12 cellular contexts compared by ENCODE assay signal in genomic region chr17:75273968-75274708, GRCh38. TPM values are rescaled to one million over a fixed set of nuclear protein-coding genes. Genes with fewer than 3 reads are reported as not detected.
DNase-seq lines count a peak whose midpoint lies in the region; ATAC-seq lines count a peak whose summit lies in the region.
"Had no signal": no experiment of that assay in that cellular context is flagged by ENCODE, and none has a peak within 500 bp of the region (broad histone marks: within the 10 kb centered on the region; RNA-seq: fewer than 3 reads in every experiment).

No MANE protein-coding gene starts in this region.

- H3K9me3 ChIP-seq in CD8-positive, alpha-beta memory T cell (ENCODE audit: low read length), result no peaks in the 10 kb centered on the region
- H3K9me3 ChIP-seq in naive thymus-derived CD4-positive, alpha-beta T cell (ENCODE audit: control insufficient read depth in 2 of 3, low read length in 3 of 3), result no peaks in the 10 kb centered on the region
- H3K9me3 ChIP-seq: body of pancreas, gastrocnemius medialis had no signal

- POLR2A ChIA-PET in CD8-positive, alpha-beta memory T cell (lab: Charles Lee), result no interaction called here
- POLR2A ChIA-PET in naive thymus-derived CD4-positive, alpha-beta T cell (lab: Charles Lee), result interaction anchor here (0.9 to 7.2 kb wide), 3 partner anchors 13 to 71 kb away, joined by 3 to 132 read pairs (median 73); partner anchors contain the start of genes GGA3, MRPS7 and SLC25A19

- CTCF ChIA-PET in CD8-positive, alpha-beta memory T cell (lab: Charles Lee), result interaction anchor here (0.9 to 4.6 kb wide), 3 partner anchors 15 to 48 kb away, joined by 3 to 66 read pairs (median 7); partner anchors contain the start of gene SLC25A19
- CTCF ChIA-PET in naive thymus-derived CD4-positive, alpha-beta T cell (lab: Charles Lee), result interaction anchor here (0.6 to 0.7 kb wide), 3 partner anchors 16 to 349 kb away, joined by 3 to 4 read pairs (median 3); no protein-coding TSS in a partner anchor

- no peak for ATAC-seq in naive thymus-derived CD4-positive, alpha-beta T cell
- ATAC-seq in HG02678 (IDR thresholded peaks at IDR 0.05; ENCODE audit: unreplicated experiment), result no peak
- ATAC-seq: body of pancreas, gastrocnemius medialis had no signal

- H3K4me3 Mint-ChIP-seq in CD8-positive, alpha-beta memory T cell, result peak overlapping the region in 4 of 7 donors; percentile 34 to 54 (median 37)
- H3K4me3 Mint-ChIP-seq in naive thymus-derived CD4-positive, alpha-beta T cell, result peak overlapping the region in 7 of 10 donors; percentile 9 to 87 (median 54)

- no peaks in the 10 kb centered on the region for H3K36me3 ChIP-seq in CD8-positive, alpha-beta memory T cell (ENCODE audit: insufficient read depth, low read length)
- peaks cover 0 to 5% (median 0%) of the 10 kb centered on the region in 3 experiments for H3K36me3 ChIP-seq in naive thymus-derived CD4-positive, alpha-beta T cell (ENCODE audit: control insufficient read depth in 2 of 3, insufficient read depth in 3 of 3, low read length in 3 of 3)
- H3K36me3 ChIP-seq: gastrocnemius medialis had no signal

- H3K4me1 ChIP-seq in CD8-positive, alpha-beta memory T cell (ENCODE audit: insufficient read depth, low read length), result peaks cover 19% of the 10 kb centered on the region
- H3K4me1 ChIP-seq in naive thymus-derived CD4-positive, alpha-beta T cell (ENCODE audit: control insufficient read depth in 2 of 2, insufficient read depth in 2 of 2, low read length in 2 of 2), result peaks cover 15 to 24% of the 10 kb centered on the region in 2 donors

- H3K27me3 ChIP-seq in CD8-positive, alpha-beta memory T cell (ENCODE audit: insufficient read depth, low read length, poor library complexity, severe bottlenecking), result no peaks in the 10 kb centered on the region
- no peaks in the 10 kb centered on the region for H3K27me3 ChIP-seq in naive thymus-derived CD4-positive, alpha-beta T cell (ENCODE audit: control insufficient read depth in 2 of 2, insufficient read depth in 2 of 2, low read length in 2 of 2)
- H3K27me3 ChIP-seq: body of pancreas, gastrocnemius medialis had no signal

- DNase-seq in CD8-positive, alpha-beta memory T cell, result peak in 1 of 5 donors; percentile 15
- DNase-seq in HT1080 (ENCODE audit: low read depth) (peak; percentile 50), astrocyte of the hippocampus (ENCODE audit: low read depth, low spot score) (peak; percentile 47), posterior cingulate gyrus (no peak), mesenteric fat pad (ENCODE audit: low spot score) (no peak), posterior vena cava (ENCODE audit: low spot score) (no peak)
- DNase-seq in naive thymus-derived CD4-positive, alpha-beta T cell, result no peak
- DNase-seq: body of pancreas, gastrocnemius medialis, NCI-H1930, RPMI8226 had no signal

- H3K36me3 Mint-ChIP-seq in CD8-positive, alpha-beta memory T cell, result peaks cover 0 to 27% (median 5%) of the 10 kb centered on the region in 3 donors
- H3K36me3 Mint-ChIP-seq in naive thymus-derived CD4-positive, alpha-beta T cell, result peaks cover 0 to 9% (median 0%) of the 10 kb centered on the region in 5 donors

- no peak overlapping the region for H3K27ac ChIP-seq in CD8-positive, alpha-beta memory T cell (ENCODE audit: low read depth, low read length)
- H3K27ac ChIP-seq in naive thymus-derived CD4-positive, alpha-beta T cell (ENCODE audit: low read depth, low read length), result no peak overlapping the region
- H3K27ac ChIP-seq: body of pancreas, gastrocnemius medialis had no signal

- intact Hi-C loops in naive thymus-derived CD4-positive, alpha-beta T cell (cut with micrococcal nuclease), result loop anchor here (5.0 to 10.0 kb wide), 2 partner anchors 243 to 701 kb away; partner anchors contain the start of genes ACOX1 (in 1 of the 2), CASKIN2 (in 1 of the 2), TEN1 (in 1 of the 2) and TSEN54 (in 1 of the 2)
- intact Hi-C loops in posterior cingulate gyrus (cut with DNase I) (loop anchor here (5.0 kb wide), 1 partner anchor 133 kb away; the partner anchor contains the start of gene GRB2), posterior vena cava (cut with DNase I) (no loop called here)

- H3K4me3 ChIP-seq in CD8-positive, alpha-beta memory T cell (ENCODE audit: low read length), result no peak overlapping the region
- H3K4me3 ChIP-seq in naive thymus-derived CD4-positive, alpha-beta T cell (ENCODE audit: low read length), result no peak overlapping the region
- H3K4me3 ChIP-seq: body of pancreas, gastrocnemius medialis had no signal

- peak overlapping the region; percentile 14 to 87 (median 57) for H3K27ac Mint-ChIP-seq in CD8-positive, alpha-beta memory T cell
- peak overlapping the region in 7 of 9 donors; percentile 22 to 81 (median 67) for H3K27ac Mint-ChIP-seq in naive thymus-derived CD4-positive, alpha-beta T cell

- peaks cover 0 to 2% (median 0%) of the 10 kb centered on the region in 5 donors for H3K9me3 Mint-ChIP-seq in CD8-positive, alpha-beta memory T cell
- H3K9me3 Mint-ChIP-seq in naive thymus-derived CD4-positive, alpha-beta T cell, result no peaks in the 10 kb centered on the region

- H3K27me3 Mint-ChIP-seq in CD8-positive, alpha-beta memory T cell, result no peaks in the 10 kb centered on the region
- H3K27me3 Mint-ChIP-seq in naive thymus-derived CD4-positive, alpha-beta T cell, result no peaks in the 10 kb centered on the region

- H3K4me1 Mint-ChIP-seq in CD8-positive, alpha-beta memory T cell, result peaks cover 18 to 32% (median 20%) of the 10 kb centered on the region in 3 donors
- peaks cover 5 to 38% (median 28%) of the 10 kb centered on the region in 7 donors for H3K4me1 Mint-ChIP-seq in naive thymus-derived CD4-positive, alpha-beta T cell

RNA-seq across cellular contexts. Expression of gene MIF4GD, which starts 3.1 kb away (rescaled TPM):
- 10 to 100 TPM; 38.5 to 40.4 TPM for total RNA-seq in CD8-positive, alpha-beta memory T cell
- 108 TPM for polyA plus RNA-seq in CD8-positive, alpha-beta memory T cell
- total RNA-seq in HT1080 (2014; rRNA removed; shearing (Covaris generic)), result 13.1 and 20.7 TPM in 2 replicates
- polyA plus RNA-seq in HT1080 (2015; cell fraction: cytosol; rRNA removed), result 25.8 and 26.6 TPM in 2 replicates
- polyA plus RNA-seq in HT1080 (2015; cell fraction: nucleus; rRNA removed), result 17.2 TPM in 2 replicates
- total RNA-seq in naive thymus-derived CD4-positive, alpha-beta T cell, result 10 to 100 TPM; 26.9 to 39.4 (median 36.0) TPM
- polyA plus RNA-seq in naive thymus-derived CD4-positive, alpha-beta T cell, result 10 to 100 TPM; 84.3 to 90.0 TPM
- total RNA-seq in mesenteric fat pad (15.5 TPM), posterior vena cava (10 to 100 TPM; 25.2 to 27.3 TPM)

RNA-seq across cellular contexts. Expression of gene MRPS7, which starts 12.5 kb away (rescaled TPM):
- 100 to 1,000 TPM; 101 to 102 TPM for total RNA-seq in CD8-positive, alpha-beta memory T cell
- polyA plus RNA-seq in CD8-positive, alpha-beta memory T cell, result 123 TPM
- 123 and 139 TPM in 2 replicates for total RNA-seq in HT1080 (2014; rRNA removed; shearing (Covaris generic))
- 47.5 and 57.2 TPM in 2 replicates for polyA plus RNA-seq in HT1080 (2015; cell fraction: cytosol; rRNA removed)
- 39.8 and 44.4 TPM in 2 replicates for polyA plus RNA-seq in HT1080 (2015; cell fraction: nucleus; rRNA removed)
- total RNA-seq in naive thymus-derived CD4-positive, alpha-beta T cell, result 10 to 100 TPM; 29.2 to 70.1 (median 34.4) TPM
- polyA plus RNA-seq in naive thymus-derived CD4-positive, alpha-beta T cell, result 100 to 1,000 TPM; 129 to 135 TPM
- total RNA-seq in mesenteric fat pad, result 45.7 TPM
- total RNA-seq in posterior vena cava, result 10 to 100 TPM; 25.0 to 30.9 TPM

RNA-seq across cellular contexts. Expression of gene GGA3, which starts 12.7 kb away (rescaled TPM):
- 10 to 100 TPM; 73.2 to 75.1 TPM for total RNA-seq in CD8-positive, alpha-beta memory T cell
- polyA plus RNA-seq in CD8-positive, alpha-beta memory T cell, result 17.6 TPM
- total RNA-seq in HT1080 (2014; rRNA removed; shearing (Covaris generic)), result 14.9 and 15.4 TPM in 2 replicates
- polyA plus RNA-seq in HT1080 (2015; cell fraction: cytosol; rRNA removed), result 17.3 and 19.1 TPM in 2 replicates
- 77.3 and 77.7 TPM in 2 replicates for polyA plus RNA-seq in HT1080 (2015; cell fraction: nucleus; rRNA removed)
- 100 to 1,000 TPM in 2 of 5 experiments, 10 to 100 TPM in 3; 79.6 to 128 (median 87.4) TPM for total RNA-seq in naive thymus-derived CD4-positive, alpha-beta T cell
- polyA plus RNA-seq in naive thymus-derived CD4-positive, alpha-beta T cell, result 10 to 100 TPM; 13.2 to 27.4 TPM
- total RNA-seq in mesenteric fat pad, result 42.8 TPM
- total RNA-seq in posterior vena cava, result 10 to 100 TPM; 28.0 to 32.4 TPM

RNA-seq across cellular contexts. Expression of gene SLC25A19, which starts 15.1 kb away (rescaled TPM):
- total RNA-seq in CD8-positive, alpha-beta memory T cell, result 100 to 1,000 TPM; 119 to 126 TPM
- 15.5 TPM for polyA plus RNA-seq in CD8-positive, alpha-beta memory T cell
- total RNA-seq in HT1080 (2014; rRNA removed; shearing (Covaris generic)), result 31.1 and 32.0 TPM in 2 replicates
- polyA plus RNA-seq in HT1080 (2015; cell fraction: cytosol; rRNA removed), result 15.6 and 19.0 TPM in 2 replicates
- 10.6 and 14.4 TPM in 2 replicates for polyA plus RNA-seq in HT1080 (2015; cell fraction: nucleus; rRNA removed)
- total RNA-seq in naive thymus-derived CD4-positive, alpha-beta T cell, result 10 to 100 TPM; 15.6 to 42.5 (median 21.1) TPM
- polyA plus RNA-seq in naive thymus-derived CD4-positive, alpha-beta T cell, result 10 to 100 TPM; 13.0 to 15.5 TPM
- total RNA-seq in mesenteric fat pad, result 16.4 TPM
- 10 to 100 TPM in 1 of 2 donors, 1 to 10 TPM in 1; 9.9 to 14.6 TPM for total RNA-seq in posterior vena cava

Comparison
In these comparisons a context has a peak if more than half of its experiments do, and no peak if none do; other contexts are left out.
1. DNase-seq: peak in HT1080 (single experiment) and astrocyte of the hippocampus (single experiment); none in naive thymus-derived CD4-positive, alpha-beta T cell (0 of 9), posterior cingulate gyrus (0 of 10), mesenteric fat pad (single experiment) and posterior vena cava (single experiment).
2. intact Hi-C loops: an anchor here in naive thymus-derived CD4-positive, alpha-beta T cell (5.0 to 10.0 kb wide) and posterior cingulate gyrus (5.0 kb wide); none called in posterior vena cava.